ENCODE assay signal across 1 cellular context in genomic region chr3:197456271-197457091, GRCh38.
TF ChIP-seq lines count a peak whose summit lies in the region.

No MANE protein-coding gene starts in this region.

TF ChIP-seq in HepG2, 621 proteins besides CTCF, POLR2A, EP300 and RAD21 (continued from another document and continues in another):
- TF ChIP-seq ZNF704 (CRISPR knock-in tag; IDR thresholded peaks at IDR 0.05; ENCODE audit: borderline replicate concordance) (no peak), SRY (CRISPR knock-in tag; IDR thresholded peaks at IDR 0.05) (no peak), ZXDC (CRISPR knock-in tag; IDR thresholded peaks at IDR 0.05) (no peak), ZMYM2 (CRISPR knock-in tag; IDR thresholded peaks at IDR 0.05) (peak; percentile 31; the same call in 1 of the 2 replicates), TOE1 (CRISPR knock-in tag; IDR thresholded peaks at IDR 0.05) (no peak; the same call in 1 of the 2 replicates), ZNF180 (CRISPR knock-in tag; IDR thresholded peaks at IDR 0.05; ENCODE audit: borderline replicate concordance, low read depth) (no peak), ZNF138 (CRISPR knock-in tag; IDR thresholded peaks at IDR 0.05; ENCODE audit: low read depth) (no peak), SYNCRIP (IDR thresholded peaks at IDR 0.05; ENCODE audit: insufficient read depth, low read depth, low read length) (no peak), ZBTB38 (CRISPR knock-in tag; IDR thresholded peaks at IDR 0.05) (peak; percentile 42), MXD4 (CRISPR knock-in tag; IDR thresholded peaks at IDR 0.05) (0 out of 2 replicates have a peak, but pooled peaks have one; percentile 66), KDM3A (CRISPR knock-in tag; IDR thresholded peaks at IDR 0.05; ENCODE audit: low read depth) (peak; percentile 65; the same call in 1 of the 2 replicates), TAF15 (IDR thresholded peaks at IDR 0.05; ENCODE audit: low read depth, low read length, poor library complexity, severe bottlenecking) (no peak), STAG1 (CRISPR knock-in tag; IDR thresholded peaks at IDR 0.05) (no peak), XBP1 (CRISPR knock-in tag; IDR thresholded peaks at IDR 0.05) (no peak), RFX5 (IDR thresholded peaks at IDR 0.05; ENCODE audit: low read depth, low read length) (no peak), CBX2 (IDR thresholded peaks at IDR 0.05; ENCODE audit: low read depth, low read length) (no peak), CBX2 (CRISPR knock-in tag; IDR thresholded peaks at IDR 0.05; ENCODE audit: low read depth) (no peak), ZNF768 (CRISPR knock-in tag; IDR thresholded peaks at IDR 0.05) (peak; percentile 55; the same call in 1 of the 2 replicates), ESRRA (CRISPR knock-in tag; IDR thresholded peaks at IDR 0.05; ENCODE audit: low read depth) (0 out of 2 replicates have a peak, but pooled peaks have one; percentile 26), LBX2 (CRISPR knock-in tag; IDR thresholded peaks at IDR 0.05; ENCODE audit: borderline replicate concordance) (no peak), BCL3 (CRISPR knock-in tag; IDR thresholded peaks at IDR 0.05) (peak; percentile 71; the same call in 1 of the 2 replicates), PAF1 (CRISPR knock-in tag; IDR thresholded peaks at IDR 0.05) (no peak), ZNF136 (CRISPR knock-in tag; IDR thresholded peaks at IDR 0.05; ENCODE audit: low read depth) (no peak), ELF3 (CRISPR knock-in tag; IDR thresholded peaks at IDR 0.05) (peak; percentile 71), ZNF333 (CRISPR knock-in tag; IDR thresholded peaks at IDR 0.05; ENCODE audit: borderline replicate concordance) (no peak), KLF13 (CRISPR knock-in tag; IDR thresholded peaks at IDR 0.05) (no peak), MED1 (CRISPR knock-in tag; IDR thresholded peaks at IDR 0.05) (peak; percentile 59), THAP8 (CRISPR knock-in tag; IDR thresholded peaks at IDR 0.05; ENCODE audit: borderline replicate concordance) (no peak), ZBTB37 (CRISPR knock-in tag; IDR thresholded peaks at IDR 0.05) (no peak), ZNF713 (CRISPR knock-in tag; IDR thresholded peaks at IDR 0.05) (no peak), UBTF (CRISPR knock-in tag; IDR thresholded peaks at IDR 0.05) (peak; percentile 67), ZNF563 (CRISPR knock-in tag; IDR thresholded peaks at IDR 0.05) (peak; percentile 60; the same call in 1 of the 2 replicates), ZFP62 (CRISPR knock-in tag; IDR thresholded peaks at IDR 0.05) (no peak), ZBTB49 (CRISPR knock-in tag; IDR thresholded peaks at IDR 0.05; ENCODE audit: borderline replicate concordance) (no peak), SNRNP70 (IDR thresholded peaks at IDR 0.05; ENCODE audit: low read depth, low read length) (no peak), RBM39 (IDR thresholded peaks at IDR 0.05; ENCODE audit: low read depth, low read length, poor library complexity, severe bottlenecking) (no peak), ARHGAP35 (CRISPR knock-in tag; IDR thresholded peaks at IDR 0.05; ENCODE audit: borderline replicate concordance) (no peak), THAP11 (CRISPR knock-in tag; IDR thresholded peaks at IDR 0.05) (peak; percentile 56; the same call in 1 of the 2 replicates), ZNF256 (CRISPR knock-in tag; conservative IDR thresholded peaks at IDR 0.05) (no peak), KLF15 (CRISPR knock-in tag; IDR thresholded peaks at IDR 0.05; ENCODE audit: borderline replicate concordance) (0 out of 2 replicates have a peak, but pooled peaks have one; percentile 53), HMG20A (CRISPR knock-in tag; IDR thresholded peaks at IDR 0.05; ENCODE audit: borderline replicate concordance) (peak; percentile 33; the same call in 1 of the 2 replicates), CREBL2 (CRISPR knock-in tag; IDR thresholded peaks at IDR 0.05; ENCODE audit: borderline replicate concordance) (no peak), ZNF296 (CRISPR knock-in tag; conservative IDR thresholded peaks at IDR 0.05) (no peak), TRIM22 (IDR thresholded peaks at IDR 0.05) (no peak), BCLAF1 (IDR thresholded peaks at IDR 0.05) (no peak), HOXA7 (CRISPR knock-in tag; IDR thresholded peaks at IDR 0.05) (no peak), MAF1 (CRISPR knock-in tag; IDR thresholded peaks at IDR 0.05; ENCODE audit: borderline replicate concordance) (no peak), PTBP1 (IDR thresholded peaks at IDR 0.05; ENCODE audit: low read depth, low read length, poor library complexity, severe bottlenecking) (no peak)
